In the genomic region with DNA sequence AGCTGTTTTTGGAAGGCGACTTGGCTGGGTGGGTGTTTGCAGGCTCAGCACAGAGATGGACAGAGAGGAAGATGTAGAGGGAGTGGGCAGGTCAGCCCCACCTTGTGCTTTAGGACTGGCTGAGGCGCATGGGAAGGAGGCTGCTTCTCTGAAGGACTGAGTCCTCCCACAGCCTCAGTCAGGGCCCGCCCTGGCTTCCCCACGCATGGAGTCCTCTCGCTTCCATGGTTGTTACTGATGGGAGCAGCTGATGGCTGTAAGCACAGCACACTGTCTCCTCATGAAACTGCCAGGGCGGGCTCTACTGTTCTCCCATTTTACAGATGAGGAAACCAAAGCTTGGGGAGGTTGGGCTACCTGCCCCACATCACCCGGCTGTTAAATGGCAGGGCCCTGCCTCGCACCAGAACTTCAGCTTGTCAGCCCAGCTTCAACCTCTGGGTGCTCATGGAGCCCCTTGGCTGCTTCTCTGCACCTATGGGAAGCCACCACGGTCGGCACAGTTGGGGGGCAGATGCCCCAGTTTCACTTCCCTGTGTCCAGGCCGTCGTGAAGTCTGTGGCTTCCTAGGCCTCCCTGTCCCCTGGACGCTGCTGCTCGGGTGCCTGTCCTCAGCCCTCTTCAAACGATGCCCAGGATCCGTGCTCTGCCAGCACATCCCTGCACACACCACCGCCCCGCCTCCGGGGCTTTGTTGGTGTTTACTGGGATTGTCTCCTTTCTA, we compare ENCODE assay signal across 11 cellular contexts. TPM values are rescaled to one million over a fixed set of nuclear protein-coding genes. Genes with fewer than 3 reads are reported as not detected.
A peak's percentile ranks its signal among the peaks of the same experiment; 100 is the strongest.
DNase-seq lines count a peak whose midpoint lies in the region; ATAC-seq and TF ChIP-seq lines count a peak whose summit lies in the region.
"Had no signal": no experiment of that assay in that cellular context is flagged by ENCODE, and none has a peak within 500 bp of the region (broad histone marks: within the 10 kb centered on the region; RNA-seq: fewer than 3 reads in every experiment).

No MANE protein-coding gene starts in this region.

- intact Hi-C loops in Right ventricle myocardium superior (cut with DNase I) = no loop called here
- intact Hi-C loops in heart right ventricle (cut with DNase I) = no loop called here
- intact Hi-C loops in upper lobe of right lung (cut with DNase I) = no loop called here

- H3K27ac ChIP-seq in heart right ventricle (peak overlapping the region in 3 of 10 donors; percentile 13 to 30 (median 15)), OCI-LY3 (ENCODE audit: low read length) (no peak overlapping the region), right atrium auricular region (peak overlapping the region; percentile 14 to 69), upper lobe of right lung (no peak overlapping the region)

- peaks cover 28 to 70% (median 60%) of the 10 kb centered on the region in 9 donors for H3K4me1 ChIP-seq in heart right ventricle
- peaks cover 23% of the 10 kb centered on the region for H3K4me1 ChIP-seq in OCI-LY3 (ENCODE audit: low read length)
- peaks cover 0 to 68% of the 10 kb centered on the region in 2 donors for H3K4me1 ChIP-seq in right atrium auricular region
- peaks cover 27% of the 10 kb centered on the region for H3K4me1 ChIP-seq in upper lobe of right lung

- H3K27me3 ChIP-seq in heart right ventricle = no peaks in the 10 kb centered on the region
- H3K27me3 ChIP-seq in OCI-LY3 (ENCODE audit: low read depth, low read length) = no peaks in the 10 kb centered on the region
- H3K27me3 ChIP-seq in right atrium auricular region = no peaks in the 10 kb centered on the region
- H3K27me3 ChIP-seq in upper lobe of right lung = no peaks in the 10 kb centered on the region

- peaks cover 69% of the 10 kb centered on the region for H3K79me2 ChIP-seq in OCI-LY3 (ENCODE audit: low read length)

- no peak overlapping the region for H3K4me3 ChIP-seq in heart right ventricle
- H3K4me3 ChIP-seq in OCI-LY3 (ENCODE audit: low read length) = no peak overlapping the region
- H3K4me3 ChIP-seq in right atrium auricular region = no peak overlapping the region
- no peak overlapping the region for H3K4me3 ChIP-seq in upper lobe of right lung

- H4K20me1 ChIP-seq in OCI-LY3 (ENCODE audit: insufficient read depth, low read length) = peaks cover 45% of the 10 kb centered on the region

- H3K9me3 ChIP-seq in heart right ventricle (no peaks in the 10 kb centered on the region), OCI-LY3 (ENCODE audit: insufficient read depth, low read length) (no peaks in the 10 kb centered on the region), right atrium auricular region (no peaks in the 10 kb centered on the region), upper lobe of right lung (no peaks in the 10 kb centered on the region)

- 68 to 75% methylated on average over 19 of the region's 19 CpGs for WGBS in heart right ventricle, 2 donors

- H3K36me3 ChIP-seq in heart right ventricle = no peaks in the 10 kb centered on the region
- no peaks in the 10 kb centered on the region for H3K36me3 ChIP-seq in OCI-LY3 (replicated peaks; ENCODE audit: low read depth, low read length)
- no peaks in the 10 kb centered on the region for H3K36me3 ChIP-seq in right atrium auricular region
- H3K36me3 ChIP-seq in upper lobe of right lung = no peaks in the 10 kb centered on the region

- peak overlapping the region; percentile 99 for H3K4me2 ChIP-seq in OCI-LY3 (ENCODE audit: low read length)

- ATAC-seq in Right ventricle myocardium superior (ENCODE audit: poor library complexity) = no peak
- no peak for ATAC-seq in heart right ventricle
- ATAC-seq in upper lobe of right lung = no peak
- ATAC-seq in HG03159 (IDR thresholded peaks at IDR 0.05; ENCODE audit: unreplicated experiment) = no peak
- ATAC-seq in HG03439 (IDR thresholded peaks at IDR 0.05; ENCODE audit: unreplicated experiment) = no peak

- TF ChIP-seq CTCF in heart right ventricle (IDR thresholded peaks at IDR 0.05) = no peak
- TF ChIP-seq CTCF in OCI-LY3 (IDR thresholded peaks at IDR 0.05; ENCODE audit: low read depth, low read length) = no peak
- TF ChIP-seq CTCF in right atrium auricular region (IDR thresholded peaks at IDR 0.05) = no peak
- TF ChIP-seq CTCF in upper lobe of right lung (IDR thresholded peaks at IDR 0.05) = no peak

- DNase-seq in Right ventricle myocardium superior (peak; percentile 38), heart right ventricle (no peak), right atrium auricular region (ENCODE audit: low spot score) (no peak), upper lobe of right lung (peak; percentile 66), SW480 (ENCODE audit: low spot score) (no peak)
- DNase-seq: activated CD4-positive, CD25-positive, alpha-beta regulatory T cell; COR-L47; stimulated activated CD4-positive, alpha-beta T cell treated with anti-CD3 and anti-CD28 coated beads, Interleukin-4, amount 100 ng/mL, for 24 hours had no signal

- no peak overlapping the region for H2AFZ ChIP-seq in OCI-LY3 (ENCODE audit: low read depth, low read length)

- H3K9ac ChIP-seq in OCI-LY3 (ENCODE audit: low read length) = no peak overlapping the region

RNA-seq across cellular contexts. Expression of a gene that starts 2.4 kb away (rescaled TPM):
- total RNA-seq in Right ventricle myocardium superior (17.2 TPM), heart right ventricle (10 to 100 TPM; 13.3 to 26.0 (median 18.3) TPM), right atrium auricular region (10 to 100 TPM; 17.2 to 18.6 TPM), upper lobe of right lung (8.5 TPM)
- 10 to 100 TPM; 10.7 to 13.7 TPM for polyA plus RNA-seq in heart right ventricle

RNA-seq across cellular contexts. Expression of a gene that starts 51.8 kb away (rescaled TPM):
- total RNA-seq in Right ventricle myocardium superior (6.3 TPM), heart right ventricle (1 to 10 TPM; 2.8 to 7.7 (median 5.4) TPM), right atrium auricular region (10 to 100 TPM; 10.9 to 16.4 TPM), upper lobe of right lung (4.9 TPM)
- 1 to 10 TPM; 2.9 to 5.7 TPM for polyA plus RNA-seq in heart right ventricle

Comparison
In these comparisons a context has a peak if more than half of its experiments do, and no peak if none do; other contexts are left out.
1. DNase-seq: peak in Right ventricle myocardium superior (single experiment) and upper lobe of right lung (single experiment); none in heart right ventricle (0 of 2), right atrium auricular region (single experiment) and SW480 (single experiment).
2. H3K27ac ChIP-seq: peak in right atrium auricular region (2 of 2); none in OCI-LY3 (single experiment) and upper lobe of right lung (single experiment).